ENCODE assay signal across 1 cellular context in the genomic region with DNA sequence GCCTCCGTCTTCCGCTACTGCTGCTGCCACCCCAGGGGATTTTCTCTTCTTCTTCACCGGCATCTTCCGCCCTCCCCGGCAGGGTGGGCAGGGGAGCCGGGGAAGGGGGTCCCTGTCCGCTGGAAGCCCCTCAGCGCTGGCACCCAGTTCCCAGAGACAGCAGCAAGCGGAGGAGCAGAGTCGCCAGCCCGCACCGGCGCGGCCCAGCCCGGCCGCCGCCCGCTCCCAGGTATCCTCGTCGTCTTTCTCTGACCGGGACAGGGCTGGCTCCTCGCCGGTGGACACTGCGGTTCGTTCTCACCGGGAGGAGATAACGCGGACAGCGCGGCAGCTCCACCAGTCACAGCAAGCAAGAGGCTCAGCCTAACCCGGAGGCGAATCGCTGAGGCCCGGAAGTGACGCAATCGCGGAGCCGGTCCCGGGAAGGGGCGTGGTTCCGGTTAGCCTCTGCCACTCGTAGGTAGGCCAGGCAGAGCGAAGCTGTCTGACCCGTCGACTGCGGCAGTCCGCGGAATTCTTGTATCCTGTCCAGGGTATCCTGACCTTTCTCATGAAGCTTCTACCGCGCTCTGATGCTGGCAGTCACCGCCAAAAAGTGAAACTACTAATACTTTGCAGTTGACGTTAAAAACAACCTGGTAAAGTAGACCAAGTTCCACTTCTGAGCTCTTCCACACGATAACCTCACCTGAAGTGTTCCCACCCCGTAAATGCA.
A peak's percentile ranks its signal among the peaks of the same experiment; 100 is the strongest.
TF ChIP-seq lines count a peak whose summit lies in the region.

A gene (minus strand): TSS at position 351 of the 715 bp plus-strand sequence. CDS start 288 bp downstream, at position 63.

TF ChIP-seq in GM12878, 131 proteins besides CTCF, POLR2A, EP300 and RAD21 (continued from another document and continues in another):
- TF ChIP-seq, protein P1, sequence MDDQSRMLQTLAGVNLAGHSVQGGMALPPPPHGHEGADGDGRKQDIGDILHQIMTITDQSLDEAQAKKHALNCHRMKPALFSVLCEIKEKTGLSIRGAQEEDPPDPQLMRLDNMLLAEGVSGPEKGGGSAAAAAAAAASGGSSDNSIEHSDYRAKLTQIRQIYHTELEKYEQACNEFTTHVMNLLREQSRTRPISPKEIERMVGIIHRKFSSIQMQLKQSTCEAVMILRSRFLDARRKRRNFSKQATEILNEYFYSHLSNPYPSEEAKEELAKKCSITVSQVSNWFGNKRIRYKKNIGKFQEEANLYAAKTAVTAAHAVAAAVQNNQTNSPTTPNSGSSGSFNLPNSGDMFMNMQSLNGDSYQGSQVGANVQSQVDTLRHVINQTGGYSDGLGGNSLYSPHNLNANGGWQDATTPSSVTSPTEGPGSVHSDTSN (IDR thresholded peaks at IDR 0.05; ENCODE audit: insufficient replicate concordance, low read depth, low read length): peak; percentile 41
- TF ChIP-seq, protein P2, sequence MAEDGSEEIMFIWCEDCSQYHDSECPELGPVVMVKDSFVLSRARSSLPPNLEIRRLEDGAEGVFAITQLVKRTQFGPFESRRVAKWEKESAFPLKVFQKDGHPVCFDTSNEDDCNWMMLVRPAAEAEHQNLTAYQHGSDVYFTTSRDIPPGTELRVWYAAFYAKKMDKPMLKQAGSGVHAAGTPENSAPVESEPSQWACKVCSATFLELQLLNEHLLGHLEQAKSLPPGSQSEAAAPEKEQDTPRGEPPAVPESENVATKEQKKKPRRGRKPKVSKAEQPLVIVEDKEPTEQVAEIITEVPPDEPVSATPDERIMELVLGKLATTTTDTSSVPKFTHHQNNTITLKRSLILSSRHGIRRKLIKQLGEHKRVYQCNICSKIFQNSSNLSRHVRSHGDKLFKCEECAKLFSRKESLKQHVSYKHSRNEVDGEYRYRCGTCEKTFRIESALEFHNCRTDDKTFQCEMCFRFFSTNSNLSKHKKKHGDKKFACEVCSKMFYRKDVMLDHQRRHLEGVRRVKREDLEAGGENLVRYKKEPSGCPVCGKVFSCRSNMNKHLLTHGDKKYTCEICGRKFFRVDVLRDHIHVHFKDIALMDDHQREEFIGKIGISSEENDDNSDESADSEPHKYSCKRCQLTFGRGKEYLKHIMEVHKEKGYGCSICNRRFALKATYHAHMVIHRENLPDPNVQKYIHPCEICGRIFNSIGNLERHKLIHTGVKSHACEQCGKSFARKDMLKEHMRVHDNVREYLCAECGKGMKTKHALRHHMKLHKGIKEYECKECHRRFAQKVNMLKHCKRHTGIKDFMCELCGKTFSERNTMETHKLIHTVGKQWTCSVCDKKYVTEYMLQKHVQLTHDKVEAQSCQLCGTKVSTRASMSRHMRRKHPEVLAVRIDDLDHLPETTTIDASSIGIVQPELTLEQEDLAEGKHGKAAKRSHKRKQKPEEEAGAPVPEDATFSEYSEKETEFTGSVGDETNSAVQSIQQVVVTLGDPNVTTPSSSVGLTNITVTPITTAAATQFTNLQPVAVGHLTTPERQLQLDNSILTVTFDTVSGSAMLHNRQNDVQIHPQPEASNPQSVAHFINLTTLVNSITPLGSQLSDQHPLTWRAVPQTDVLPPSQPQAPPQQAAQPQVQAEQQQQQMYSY (CRISPR knock-in tag; IDR thresholded peaks at IDR 0.05): no peak
- TF ChIP-seq, protein P3, sequence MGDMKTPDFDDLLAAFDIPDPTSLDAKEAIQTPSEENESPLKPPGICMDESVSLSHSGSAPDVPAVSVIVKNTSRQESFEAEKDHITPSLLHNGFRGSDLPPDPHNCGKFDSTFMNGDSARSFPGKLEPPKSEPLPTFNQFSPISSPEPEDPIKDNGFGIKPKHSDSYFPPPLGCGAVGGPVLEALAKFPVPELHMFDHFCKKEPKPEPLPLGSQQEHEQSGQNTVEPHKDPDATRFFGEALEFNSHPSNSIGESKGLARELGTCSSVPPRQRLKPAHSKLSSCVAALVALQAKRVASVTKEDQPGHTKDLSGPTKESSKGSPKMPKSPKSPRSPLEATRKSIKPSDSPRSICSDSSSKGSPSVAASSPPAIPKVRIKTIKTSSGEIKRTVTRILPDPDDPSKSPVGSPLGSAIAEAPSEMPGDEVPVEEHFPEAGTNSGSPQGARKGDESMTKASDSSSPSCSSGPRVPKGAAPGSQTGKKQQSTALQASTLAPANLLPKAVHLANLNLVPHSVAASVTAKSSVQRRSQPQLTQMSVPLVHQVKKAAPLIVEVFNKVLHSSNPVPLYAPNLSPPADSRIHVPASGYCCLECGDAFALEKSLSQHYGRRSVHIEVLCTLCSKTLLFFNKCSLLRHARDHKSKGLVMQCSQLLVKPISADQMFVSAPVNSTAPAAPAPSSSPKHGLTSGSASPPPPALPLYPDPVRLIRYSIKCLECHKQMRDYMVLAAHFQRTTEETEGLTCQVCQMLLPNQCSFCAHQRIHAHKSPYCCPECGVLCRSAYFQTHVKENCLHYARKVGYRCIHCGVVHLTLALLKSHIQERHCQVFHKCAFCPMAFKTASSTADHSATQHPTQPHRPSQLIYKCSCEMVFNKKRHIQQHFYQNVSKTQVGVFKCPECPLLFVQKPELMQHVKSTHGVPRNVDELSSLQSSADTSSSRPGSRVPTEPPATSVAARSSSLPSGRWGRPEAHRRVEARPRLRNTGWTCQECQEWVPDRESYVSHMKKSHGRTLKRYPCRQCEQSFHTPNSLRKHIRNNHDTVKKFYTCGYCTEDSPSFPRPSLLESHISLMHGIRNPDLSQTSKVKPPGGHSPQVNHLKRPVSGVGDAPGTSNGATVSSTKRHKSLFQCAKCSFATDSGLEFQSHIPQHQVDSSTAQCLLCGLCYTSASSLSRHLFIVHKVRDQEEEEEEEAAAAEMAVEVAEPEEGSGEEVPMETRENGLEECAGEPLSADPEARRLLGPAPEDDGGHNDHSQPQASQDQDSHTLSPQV (IDR thresholded peaks at IDR 0.05): no peak
- no peak for TF ChIP-seq CHD1 (IDR thresholded peaks at IDR 0.05; ENCODE audit: low read depth, low read length)
- TF ChIP-seq RAD51 (IDR thresholded peaks at IDR 0.05): no peak
- TF ChIP-seq, protein P4, sequence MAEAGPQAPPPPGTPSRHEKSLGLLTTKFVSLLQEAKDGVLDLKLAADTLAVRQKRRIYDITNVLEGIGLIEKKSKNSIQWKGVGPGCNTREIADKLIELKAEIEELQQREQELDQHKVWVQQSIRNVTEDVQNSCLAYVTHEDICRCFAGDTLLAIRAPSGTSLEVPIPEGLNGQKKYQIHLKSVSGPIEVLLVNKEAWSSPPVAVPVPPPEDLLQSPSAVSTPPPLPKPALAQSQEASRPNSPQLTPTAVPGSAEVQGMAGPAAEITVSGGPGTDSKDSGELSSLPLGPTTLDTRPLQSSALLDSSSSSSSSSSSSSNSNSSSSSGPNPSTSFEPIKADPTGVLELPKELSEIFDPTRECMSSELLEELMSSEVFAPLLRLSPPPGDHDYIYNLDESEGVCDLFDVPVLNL (IDR thresholded peaks at IDR 0.05; ENCODE audit: low read depth, low read length): no peak
- TF ChIP-seq FOXM1 (IDR thresholded peaks at IDR 0.05; ENCODE audit: low read depth, low read length): no peak
- no peak for TF ChIP-seq ZNF384 (IDR thresholded peaks at IDR 0.05; ENCODE audit: borderline replicate concordance, low read depth, low read length)
- no peak for TF ChIP-seq NFYA (IDR thresholded peaks at IDR 0.05; ENCODE audit: borderline replicate concordance, low read depth, low read length)
- TF ChIP-seq TAF1 (IDR thresholded peaks at IDR 0.05; ENCODE audit: borderline replicate concordance, low read depth, low read length): peak; percentile 78
- no peak for TF ChIP-seq KLF5 (IDR thresholded peaks at IDR 0.05; ENCODE audit: partially characterized antibody)
- TF ChIP-seq SMAD5 (IDR thresholded peaks at IDR 0.05; ENCODE audit: low read depth): peak; percentile 86; the same call in 1 of the 2 replicates
- TF ChIP-seq RFX5 (IDR thresholded peaks at IDR 0.05; ENCODE audit: low read depth, low read length): no peak
- no peak for TF ChIP-seq SUPT20H (IDR thresholded peaks at IDR 0.05; ENCODE audit: borderline replicate concordance, control insufficient read depth, low read depth, low read length)
- TF ChIP-seq POU2F2 (IDR thresholded peaks at IDR 0.05; ENCODE audit: borderline replicate concordance, low read depth, low read length): no peak
- TF ChIP-seq BCL11A (IDR thresholded peaks at IDR 0.05; ENCODE audit: low read depth, low read length): no peak
- TF ChIP-seq NRF1 (conservative IDR thresholded peaks at IDR 0.05; ENCODE audit: low read depth, low read length): no peak
- TF ChIP-seq HDAC2 (IDR thresholded peaks at IDR 0.05): no peak
- TF ChIP-seq WRNIP1 (IDR thresholded peaks at IDR 0.05; ENCODE audit: borderline replicate concordance, low read depth, low read length): 0 out of 2 replicates have a peak, but pooled peaks have one; percentile 41
- peak; percentile 50 for TF ChIP-seq HCFC1 (IDR thresholded peaks at IDR 0.05; ENCODE audit: low read length)
- TF ChIP-seq SIN3A (IDR thresholded peaks at IDR 0.05; ENCODE audit: low read depth, low read length): peak; percentile 45; the same call in 1 of the 2 replicates
- TF ChIP-seq, protein P5, sequence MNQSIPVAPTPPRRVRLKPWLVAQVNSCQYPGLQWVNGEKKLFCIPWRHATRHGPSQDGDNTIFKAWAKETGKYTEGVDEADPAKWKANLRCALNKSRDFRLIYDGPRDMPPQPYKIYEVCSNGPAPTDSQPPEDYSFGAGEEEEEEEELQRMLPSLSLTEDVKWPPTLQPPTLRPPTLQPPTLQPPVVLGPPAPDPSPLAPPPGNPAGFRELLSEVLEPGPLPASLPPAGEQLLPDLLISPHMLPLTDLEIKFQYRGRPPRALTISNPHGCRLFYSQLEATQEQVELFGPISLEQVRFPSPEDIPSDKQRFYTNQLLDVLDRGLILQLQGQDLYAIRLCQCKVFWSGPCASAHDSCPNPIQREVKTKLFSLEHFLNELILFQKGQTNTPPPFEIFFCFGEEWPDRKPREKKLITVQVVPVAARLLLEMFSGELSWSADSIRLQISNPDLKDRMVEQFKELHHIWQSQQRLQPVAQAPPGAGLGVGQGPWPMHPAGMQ (IDR thresholded peaks at IDR 0.05; ENCODE audit: borderline replicate concordance): no peak
- peak; percentile 48 for TF ChIP-seq RUNX3 (IDR thresholded peaks at IDR 0.05; ENCODE audit: low read length)
- TF ChIP-seq IKZF1 (conservative IDR thresholded peaks at IDR 0.05): peak; percentile 52
- no peak for TF ChIP-seq BACH1 (IDR thresholded peaks at IDR 0.05; ENCODE audit: borderline replicate concordance)
- TF ChIP-seq, protein P6, sequence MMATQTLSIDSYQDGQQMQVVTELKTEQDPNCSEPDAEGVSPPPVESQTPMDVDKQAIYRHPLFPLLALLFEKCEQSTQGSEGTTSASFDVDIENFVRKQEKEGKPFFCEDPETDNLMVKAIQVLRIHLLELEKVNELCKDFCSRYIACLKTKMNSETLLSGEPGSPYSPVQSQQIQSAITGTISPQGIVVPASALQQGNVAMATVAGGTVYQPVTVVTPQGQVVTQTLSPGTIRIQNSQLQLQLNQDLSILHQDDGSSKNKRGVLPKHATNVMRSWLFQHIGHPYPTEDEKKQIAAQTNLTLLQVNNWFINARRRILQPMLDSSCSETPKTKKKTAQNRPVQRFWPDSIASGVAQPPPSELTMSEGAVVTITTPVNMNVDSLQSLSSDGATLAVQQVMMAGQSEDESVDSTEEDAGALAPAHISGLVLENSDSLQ (IDR thresholded peaks at IDR 0.05): peak; percentile 84
- TF ChIP-seq FOXK2 (IDR thresholded peaks at IDR 0.05): no peak
- TF ChIP-seq ASH2L (IDR thresholded peaks at IDR 0.05; ENCODE audit: borderline replicate concordance, low read depth): peak; percentile 31; the same call in 1 of the 2 replicates
- no peak for TF ChIP-seq EZH2 (IDR thresholded peaks at IDR 0.05; ENCODE audit: borderline replicate concordance, control insufficient read depth, low read depth, low read length)
- TF ChIP-seq ETV6 (conservative IDR thresholded peaks at IDR 0.05 in 1 of 2, IDR thresholded peaks at IDR 0.05 in 1 of 2; ENCODE audit: borderline replicate concordance in 1 of 2, low read depth in 1 of 2): no peak
- TF ChIP-seq SREBF2 (IDR thresholded peaks at IDR 0.05; ENCODE audit: low read length): peak; percentile 64
- TF ChIP-seq ZBED1 (IDR thresholded peaks at IDR 0.05; ENCODE audit: borderline replicate concordance): no peak
- TF ChIP-seq DPF2 (IDR thresholded peaks at IDR 0.05): 0 out of 2 replicates have a peak, but pooled peaks have one; percentile 47
- TF ChIP-seq, protein P7, sequence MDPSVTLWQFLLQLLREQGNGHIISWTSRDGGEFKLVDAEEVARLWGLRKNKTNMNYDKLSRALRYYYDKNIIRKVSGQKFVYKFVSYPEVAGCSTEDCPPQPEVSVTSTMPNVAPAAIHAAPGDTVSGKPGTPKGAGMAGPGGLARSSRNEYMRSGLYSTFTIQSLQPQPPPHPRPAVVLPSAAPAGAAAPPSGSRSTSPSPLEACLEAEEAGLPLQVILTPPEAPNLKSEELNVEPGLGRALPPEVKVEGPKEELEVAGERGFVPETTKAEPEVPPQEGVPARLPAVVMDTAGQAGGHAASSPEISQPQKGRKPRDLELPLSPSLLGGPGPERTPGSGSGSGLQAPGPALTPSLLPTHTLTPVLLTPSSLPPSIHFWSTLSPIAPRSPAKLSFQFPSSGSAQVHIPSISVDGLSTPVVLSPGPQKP (IDR thresholded peaks at IDR 0.05; ENCODE audit: low read depth, low read length): peak; percentile 94
- TF ChIP-seq KDM1A (IDR thresholded peaks at IDR 0.05; ENCODE audit: borderline replicate concordance): no peak
- no peak for TF ChIP-seq YBX1 (IDR thresholded peaks at IDR 0.05)
- TF ChIP-seq, protein P8, sequence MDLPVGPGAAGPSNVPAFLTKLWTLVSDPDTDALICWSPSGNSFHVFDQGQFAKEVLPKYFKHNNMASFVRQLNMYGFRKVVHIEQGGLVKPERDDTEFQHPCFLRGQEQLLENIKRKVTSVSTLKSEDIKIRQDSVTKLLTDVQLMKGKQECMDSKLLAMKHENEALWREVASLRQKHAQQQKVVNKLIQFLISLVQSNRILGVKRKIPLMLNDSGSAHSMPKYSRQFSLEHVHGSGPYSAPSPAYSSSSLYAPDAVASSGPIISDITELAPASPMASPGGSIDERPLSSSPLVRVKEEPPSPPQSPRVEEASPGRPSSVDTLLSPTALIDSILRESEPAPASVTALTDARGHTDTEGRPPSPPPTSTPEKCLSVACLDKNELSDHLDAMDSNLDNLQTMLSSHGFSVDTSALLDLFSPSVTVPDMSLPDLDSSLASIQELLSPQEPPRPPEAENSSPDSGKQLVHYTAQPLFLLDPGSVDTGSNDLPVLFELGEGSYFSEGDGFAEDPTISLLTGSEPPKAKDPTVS (IDR thresholded peaks at IDR 0.05; ENCODE audit: low read depth, low read length): no peak
- no peak for TF ChIP-seq MYB (IDR thresholded peaks at IDR 0.05; ENCODE audit: borderline replicate concordance, low read depth, low read length)
- TF ChIP-seq, protein P9, sequence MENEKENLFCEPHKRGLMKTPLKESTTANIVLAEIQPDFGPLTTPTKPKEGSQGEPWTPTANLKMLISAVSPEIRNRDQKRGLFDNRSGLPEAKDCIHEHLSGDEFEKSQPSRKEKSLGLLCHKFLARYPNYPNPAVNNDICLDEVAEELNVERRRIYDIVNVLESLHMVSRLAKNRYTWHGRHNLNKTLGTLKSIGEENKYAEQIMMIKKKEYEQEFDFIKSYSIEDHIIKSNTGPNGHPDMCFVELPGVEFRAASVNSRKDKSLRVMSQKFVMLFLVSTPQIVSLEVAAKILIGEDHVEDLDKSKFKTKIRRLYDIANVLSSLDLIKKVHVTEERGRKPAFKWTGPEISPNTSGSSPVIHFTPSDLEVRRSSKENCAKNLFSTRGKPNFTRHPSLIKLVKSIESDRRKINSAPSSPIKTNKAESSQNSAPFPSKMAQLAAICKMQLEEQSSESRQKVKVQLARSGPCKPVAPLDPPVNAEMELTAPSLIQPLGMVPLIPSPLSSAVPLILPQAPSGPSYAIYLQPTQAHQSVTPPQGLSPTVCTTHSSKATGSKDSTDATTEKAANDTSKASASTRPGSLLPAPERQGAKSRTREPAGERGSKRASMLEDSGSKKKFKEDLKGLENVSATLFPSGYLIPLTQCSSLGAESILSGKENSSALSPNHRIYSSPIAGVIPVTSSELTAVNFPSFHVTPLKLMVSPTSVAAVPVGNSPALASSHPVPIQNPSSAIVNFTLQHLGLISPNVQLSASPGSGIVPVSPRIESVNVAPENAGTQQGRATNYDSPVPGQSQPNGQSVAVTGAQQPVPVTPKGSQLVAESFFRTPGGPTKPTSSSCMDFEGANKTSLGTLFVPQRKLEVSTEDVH (IDR thresholded peaks at IDR 0.05; ENCODE audit: low read depth, partially characterized antibody): no peak
- TF ChIP-seq SUZ12 (IDR thresholded peaks at IDR 0.05; ENCODE audit: unreplicated experiment): no peak
